20 cellular contexts compared by ENCODE assay signal in the genomic region with DNA sequence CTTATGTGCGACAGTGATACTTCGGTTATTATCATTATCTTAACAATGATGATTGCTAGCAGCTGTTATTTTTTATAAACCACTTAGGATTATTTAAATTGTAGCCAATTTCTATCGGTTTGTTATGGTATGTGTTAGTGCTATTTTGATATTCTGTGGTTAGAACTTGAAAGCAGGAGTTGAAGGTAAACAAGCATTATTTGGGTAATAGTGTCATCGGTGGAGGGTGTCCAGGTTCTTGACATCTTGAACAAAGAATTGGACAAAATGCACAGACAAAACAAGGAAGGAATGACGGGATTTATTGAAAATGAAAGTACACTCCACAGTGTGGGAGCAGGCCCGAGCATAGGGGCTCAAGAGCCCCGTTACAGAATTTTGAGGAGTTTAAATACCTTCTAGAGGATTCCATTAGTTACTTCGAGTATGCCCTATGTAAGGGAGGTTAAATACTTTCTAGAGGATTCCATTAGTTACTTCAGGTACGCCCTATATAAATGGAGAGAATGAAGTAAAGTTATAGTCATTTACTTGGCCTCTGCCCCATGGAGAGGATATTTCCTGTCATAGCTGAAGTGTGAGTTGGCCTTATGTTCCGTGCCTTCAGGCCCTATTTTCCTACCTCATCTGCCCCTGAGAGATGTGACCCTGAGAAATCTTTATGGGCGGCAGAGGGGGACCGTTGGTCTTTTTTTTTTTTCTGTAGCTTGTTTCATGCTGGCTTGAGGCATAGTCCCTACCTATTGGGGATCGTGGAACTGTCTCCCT. TPM values are rescaled to one million over a fixed set of nuclear protein-coding genes. Genes with fewer than 3 reads are reported as not detected.
DNase-seq lines count a peak whose midpoint lies in the region; ATAC-seq, FAIRE-seq and TF ChIP-seq lines count a peak whose summit lies in the region.
"Had no signal": no experiment of that assay in that cellular context is flagged by ENCODE, and none has a peak within 500 bp of the region (broad histone marks: within the 10 kb centered on the region; RNA-seq: fewer than 3 reads in every experiment).

No MANE protein-coding gene starts in this region.

- no peaks in the 10 kb centered on the region for H3K9me3 Mint-ChIP-seq in natural killer cell
- H3K9me3 Mint-ChIP-seq in natural killer cell treated with Interleukin-12 subunit alpha and Interleukin-12 subunit beta and Interleukin-15 and Interleukin-18, amount 100 ng/mL, for 72 hours = no peaks in the 10 kb centered on the region
- H3K9me3 Mint-ChIP-seq: central memory CD8-positive, alpha-beta T cell had no signal

- no TSS peak for BruUV-seq in GM12878 (replicated peaks; lab: Mats Ljungman, UMichigan)

- H3K27ac ChIP-seq in GM12878 (ENCODE audit: control insufficient read depth, insufficient read depth) (no peak overlapping the region), ascending aorta (no peak overlapping the region)
- H3K27ac ChIP-seq: PC-9 had no signal

- CTCF ChIA-PET in GM12878 (lab: Yijun Ruan, JAX) = interaction anchor here (1.2 kb wide), 1 partner anchor 178 kb away, joined by 4 read pairs; no protein-coding TSS in a partner anchor

- no peak for TF ChIP-seq EP300 in GM12878 (IDR thresholded peaks at IDR 0.05; ENCODE audit: borderline replicate concordance in 1 of 2, control insufficient read depth in 1 of 2, low read depth in 2 of 2, low read length in 2 of 2)

- peak overlapping the region in 1 of 2 donors; percentile 30 for H3K27ac Mint-ChIP-seq in natural killer cell
- no peak overlapping the region for H3K27ac Mint-ChIP-seq in natural killer cell treated with Interleukin-12 subunit alpha and Interleukin-12 subunit beta and Interleukin-15 and Interleukin-18, amount 100 ng/mL, for 72 hours
- H3K27ac Mint-ChIP-seq: activated naive CD4-positive, alpha-beta T cell treated with anti-CD3 and anti-CD28 coated beads, Interleukin-2, amount 50 U/mL, for 72 hours; GM23338; naive thymus-derived CD4-positive, alpha-beta T cell; type B pancreatic cell had no signal

- H3K4me3 ChIP-seq in GM12878 (peak overlapping the region; percentile 18; the same call in 1 of the 2 replicates), ascending aorta (no peak overlapping the region)
- H3K4me3 ChIP-seq: GM23338, PC-9 had no signal

- SMC1A ChIA-PET in GM12878 (lab: Charles Lee; ENCODE audit: uncharacterized antibody, unreplicated experiment) = interaction anchor here (1.0 to 1.5 kb wide), 5 partner anchors 9 to 35 kb away, joined by 3 to 5 read pairs (median 3); no protein-coding TSS in a partner anchor

- H3K79me2 ChIP-seq in GM12878 (ENCODE audit: control insufficient read depth, insufficient read depth, low read length) = peaks cover 2% of the 10 kb centered on the region; the same call in 1 of the 2 replicates

- H2AFZ ChIP-seq in GM12878 (ENCODE audit: control insufficient read depth, low read depth, low read length) = no peak overlapping the region
- H2AFZ ChIP-seq: GM23338, PC-9 had no signal

- FAIRE-seq in GM12878 (lab: Jason Lieb, UNC) = no peak
- FAIRE-seq: HepG2 had no signal

- RAD21 ChIA-PET in GM12878 (lab: Charles Lee; ENCODE audit: unreplicated experiment) = interaction anchor here (0.8 to 2.1 kb wide), 2 partner anchors 82 to 160 kb away, joined by 4 read pairs; no protein-coding TSS in a partner anchor

- H3K27me3 ChIP-seq in GM12878 (replicated peaks in 1 of 2; ENCODE audit: control insufficient read depth in 2 of 2, insufficient read depth in 2 of 2, low read length in 1 of 2) (no peaks in the 10 kb centered on the region), ascending aorta (no peaks in the 10 kb centered on the region)

- H3K9ac ChIP-seq in GM12878 (ENCODE audit: control insufficient read depth, insufficient read depth, low read length) = no peak overlapping the region

- no peak for TF ChIP-seq RAD21 in GM12878 (IDR thresholded peaks at IDR 0.05; ENCODE audit: insufficient read depth, low read depth, low read length)

- 86% methylated on average over 13 of the region's 13 CpGs for WGBS in GM12878 (ENCODE audit: insufficient coverage, insufficient replicate concordance, low lambda C conversion rate, missing lambda C conversion rate)

- TF ChIP-seq CTCF in natural killer cell (IDR thresholded peaks at IDR 0.05) = no peak
- no peak for TF ChIP-seq CTCF in GM12878 (IDR thresholded peaks at IDR 0.05 in 2 of 3, conservative IDR thresholded peaks at IDR 0.05 in 1 of 3; ENCODE audit: control insufficient read depth in 2 of 3, extremely low read depth in 1 of 3, insufficient read depth in 1 of 3, low read depth in 3 of 3, low read length in 3 of 3)
- no peak for TF ChIP-seq CTCF in ascending aorta (IDR thresholded peaks at IDR 0.05)

- ATAC-seq in natural killer cell = no peak
- ATAC-seq in natural killer cell treated with Interleukin-12 subunit alpha and Interleukin-12 subunit beta and Interleukin-15 and Interleukin-18, amount 100 ng/mL, for 72 hours = no peak
- ATAC-seq in GM12878 = no peak; the same call in 2 of the 3 replicates
- ATAC-seq in GM21825 (IDR thresholded peaks at IDR 0.05; ENCODE audit: unreplicated experiment) = no peak
- ATAC-seq: activated naive CD4-positive, alpha-beta T cell treated with anti-CD3 and anti-CD28 coated beads, Interleukin-2, amount 50 U/mL, for 72 hours; GM23338; naive thymus-derived CD4-positive, alpha-beta T cell had no signal

- DNase-seq in natural killer cell = no peak
- DNase-seq in natural killer cell treated with Interleukin-12 subunit alpha and Interleukin-12 subunit beta and Interleukin-15 and Interleukin-18, amount 100 ng/mL, for 72 hours (ENCODE audit: low spot score) = no peak
- no peak for DNase-seq in GM12878 (ENCODE audit: low read depth, low spot score)
- DNase-seq in iris pigment epithelial cell (ENCODE audit: low read depth) = peak; percentile 49
- no peak for DNase-seq in AG08396 (ENCODE audit: low spot score)
- DNase-seq in COLO829 (ENCODE audit: low spot score) = no peak
- no peak for DNase-seq in ascending aorta (ENCODE audit: low spot score in 2 of 2)
- DNase-seq: activated CD4-positive, CD25-positive, alpha-beta regulatory T cell treated with anti-CD3 and anti-CD28 coated beads, Interleukin-2, amount 50 U/mL, for 72 hours; activated CD8-positive, alpha-beta memory T cell treated with anti-CD3 and anti-CD28 coated beads, Interleukin-2, amount 50 U/mL, for 48 hours; Caco-2; naive thymus-derived CD4-positive, alpha-beta T cell; NCI-H1105; stimulated activated CD4-positive, alpha-beta T cell treated with anti-CD3 and anti-CD28 coated beads, Interleukin-1b, Interleukin-23, amount 100 ng/mL, for 48 hours had no signal

- H3K36me3 Mint-ChIP-seq in natural killer cell = no peaks in the 10 kb centered on the region
- H3K36me3 Mint-ChIP-seq in natural killer cell treated with Interleukin-12 subunit alpha and Interleukin-12 subunit beta and Interleukin-15 and Interleukin-18, amount 100 ng/mL, for 72 hours = no peaks in the 10 kb centered on the region

- H3K36me3 ChIP-seq in GM12878 (ENCODE audit: control insufficient read depth in 2 of 2, insufficient read depth in 2 of 2, low read length in 1 of 2) (0 out of 4 replicates have a peak, but pooled peaks cover 0 to 2% of the 10 kb centered on the region in 2 experiments), ascending aorta (no peaks in the 10 kb centered on the region)

- intact Hi-C loops in natural killer cell (cut with micrococcal nuclease) (no loop called here), GM12878 (cut with micrococcal nuclease; ENCODE audit: unreplicated experiment) (no loop called here), ascending aorta (cut with DNase I) (no loop called here)

- no peak for TF ChIP-seq POLR2A in GM12878 (IDR thresholded peaks at IDR 0.05; ENCODE audit: low read depth, low read length)

- in situ Hi-C loops in GM12878 (cut with MboI) = no loop called here

- H3K4me2 ChIP-seq in GM12878 (ENCODE audit: control insufficient read depth, insufficient read depth) = 0 out of 2 replicates have a peak overlapping the region, but pooled peaks have one; percentile 1
- H3K4me2 ChIP-seq: GM23338, PC-9 had no signal

- POLR2A ChIA-PET in GM12878 (lab: Charles Lee) = interaction anchor here (0.6 to 1.3 kb wide), 3 partner anchors 11 to 53 kb away, joined by 3 read pairs; no protein-coding TSS in a partner anchor

- H3K9me3 ChIP-seq in GM12878 (replicated peaks; ENCODE audit: control insufficient read depth, insufficient read depth, low read length) (no peaks in the 10 kb centered on the region; the same call in 1 of the 3 replicates), ascending aorta (no peaks in the 10 kb centered on the region)
- H3K9me3 ChIP-seq: Caco-2 had no signal

- peak overlapping the region; percentile 4 for H3K4me3 Mint-ChIP-seq in natural killer cell
- no peak overlapping the region for H3K4me3 Mint-ChIP-seq in natural killer cell treated with Interleukin-12 subunit alpha and Interleukin-12 subunit beta and Interleukin-15 and Interleukin-18, amount 100 ng/mL, for 72 hours
- H3K4me3 Mint-ChIP-seq: central memory CD8-positive, alpha-beta T cell; GM23338; type B pancreatic cell had no signal

- peaks cover 4% of the 10 kb centered on the region; the same call in 1 of the 2 replicates for H3K4me1 ChIP-seq in GM12878 (ENCODE audit: control insufficient read depth, insufficient read depth, low read length)
- H3K4me1 ChIP-seq in ascending aorta = no peaks in the 10 kb centered on the region
- H3K4me1 ChIP-seq: Caco-2 had no signal

- H3K27me3 Mint-ChIP-seq in natural killer cell (ENCODE audit: low read depth in 2 of 2) = no peaks in the 10 kb centered on the region
- no peaks in the 10 kb centered on the region for H3K27me3 Mint-ChIP-seq in natural killer cell treated with Interleukin-12 subunit alpha and Interleukin-12 subunit beta and Interleukin-15 and Interleukin-18, amount 100 ng/mL, for 72 hours
- H3K27me3 Mint-ChIP-seq: central memory CD8-positive, alpha-beta T cell; naive thymus-derived CD4-positive, alpha-beta T cell; type B pancreatic cell had no signal

- H4K20me1 ChIP-seq in GM12878 (ENCODE audit: control insufficient read depth, insufficient read depth) = no peaks in the 10 kb centered on the region

- H3K4me1 Mint-ChIP-seq in natural killer cell = peaks cover 16 to 38% of the 10 kb centered on the region in 2 donors
- H3K4me1 Mint-ChIP-seq in natural killer cell treated with Interleukin-12 subunit alpha and Interleukin-12 subunit beta and Interleukin-15 and Interleukin-18, amount 100 ng/mL, for 72 hours (ENCODE audit: low read depth in 2 of 2) = peaks cover 18 to 20% of the 10 kb centered on the region in 2 donors
- H3K4me1 Mint-ChIP-seq: GM23338 had no signal

RNA-seq across cellular contexts. Expression of a gene that starts 13.1 kb away (rescaled TPM):
- 10 to 100 TPM; 15.1 to 23.6 (median 22.6) TPM for total RNA-seq in natural killer cell
- 10 to 100 TPM; 14.4 to 17.8 TPM for total RNA-seq in natural killer cell treated with Interleukin-12 subunit alpha and Interleukin-12 subunit beta and Interleukin-15 and Interleukin-18, amount 100 ng/mL, for 72 hours
- 13.9 and 14.8 TPM in 2 replicates for total RNA-seq in GM12878 (2013; cell fraction: nucleolus; rRNA removed)
- 4.7 and 6.1 TPM in 2 replicates for total RNA-seq in GM12878 (2014; rRNA removed)
- 7.6 and 8.2 TPM in 2 replicates for total RNA-seq in GM12878 (2014; rRNA removed; fragmentation: Illumina TruSeq; extraction: Trizol)
- total RNA-seq in GM12878 (2021) = 10.8 and 11.4 TPM in 2 replicates
- polyA plus RNA-seq in GM12878 (2011; ENCODE audit: low read depth) = 3.2 TPM
- polyA plus RNA-seq in GM12878 (2011; rRNA removed) = 7.2 and 12.6 TPM in 2 replicates
- 3.1 and 3.9 TPM in 2 replicates for polyA plus RNA-seq in GM12878 (2011; cell fraction: cytosol; rRNA removed)
- polyA plus RNA-seq in GM12878 (2011; cell fraction: nucleus; rRNA removed) = 3.5 and 4.3 TPM in 2 replicates
- polyA plus RNA-seq in GM12878 (2012) = 5.8 and 5.9 TPM in 2 replicates
- polyA plus RNA-seq in GM12878 (2014; fragmentation: Illumina TruSeq; extraction: Trizol) = 9.7 and 11.6 TPM in 2 replicates
- polyA plus RNA-seq in GM12878 (2014; fragmentation: Nextera tagmentation; extraction: Ambion mirVana) = 1 to 10 TPM; 1.9 TPM
- polyA plus RNA-seq in GM12878 (2014; rRNA removed) = 4.9 and 5.9 TPM in 2 replicates
- 1 to 10 TPM; 5.4 to 6.2 TPM for polyA plus RNA-seq in GM12878 (2016; fragmentation: Nextera tagmentation; extraction: Ambion mirVana)
- polyA minus RNA-seq in GM12878 (2011; rRNA and poly(A)+ RNA removed) = 8.9 and 18.9 TPM in 2 replicates
- polyA minus RNA-seq in GM12878 (2011; cell fraction: cytosol; rRNA and poly(A)+ RNA removed) = 9.3 and 9.8 TPM in 2 replicates
- polyA minus RNA-seq in GM12878 (2011; cell fraction: nucleus; rRNA and poly(A)+ RNA removed) = 4.7 and 8.0 TPM in 2 replicates
- total RNA-seq in ascending aorta = 2.6 TPM
